Comparison of ENCODE assay signal across 17 cellular contexts in the genomic region with DNA sequence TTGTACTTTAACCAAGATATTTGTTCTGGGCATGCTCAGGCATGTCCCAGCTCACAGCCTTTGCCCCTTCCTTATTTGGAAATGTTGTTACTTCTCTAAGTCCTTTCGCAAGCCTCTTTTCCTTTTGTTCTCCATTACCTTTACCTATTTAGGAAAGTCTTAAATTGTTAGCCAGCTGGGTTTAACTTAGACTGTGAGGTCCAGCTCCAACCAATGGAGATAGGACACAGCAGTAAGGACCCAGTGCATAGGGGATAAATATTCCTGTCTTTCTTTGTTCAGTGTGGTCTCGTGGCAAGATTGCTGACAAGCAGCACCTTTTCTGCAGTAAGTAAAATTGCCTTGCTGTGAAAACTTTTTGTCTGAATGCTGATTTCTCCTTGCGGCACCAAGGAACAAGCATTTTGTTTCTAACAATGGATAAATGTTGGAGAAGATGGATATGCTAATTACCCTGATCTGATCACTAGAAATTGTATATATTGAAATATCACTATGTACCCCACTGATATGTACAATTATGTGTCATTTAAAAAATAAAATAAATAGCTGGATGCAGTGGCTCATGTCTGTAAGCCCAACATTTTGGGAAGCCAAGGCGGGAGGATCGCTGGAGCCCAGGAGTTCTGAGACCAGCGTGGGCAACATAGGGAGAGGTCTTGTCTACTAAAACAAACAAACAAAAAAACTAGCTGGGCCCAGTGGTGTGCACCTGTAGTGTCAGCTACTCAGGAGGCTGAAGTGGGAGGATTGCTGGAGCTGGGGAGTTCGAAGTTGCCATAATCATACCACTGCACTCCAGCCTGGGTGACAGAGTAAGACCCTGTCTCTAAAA. TPM values are rescaled to one million over a fixed set of nuclear protein-coding genes. Genes with fewer than 3 reads are reported as not detected.
A peak's percentile ranks its signal among the peaks of the same experiment; 100 is the strongest.
DNase-seq lines count a peak whose midpoint lies in the region; ATAC-seq, FAIRE-seq and TF ChIP-seq lines count a peak whose summit lies in the region.
"Had no signal": no experiment of that assay in that cellular context is flagged by ENCODE, and none has a peak within 500 bp of the region (broad histone marks: within the 10 kb centered on the region; RNA-seq: fewer than 3 reads in every experiment).

No MANE protein-coding gene starts in this region.

- H4K20me1 ChIP-seq in mammary epithelial cell (ENCODE audit: insufficient read depth, low read length) (no peaks in the 10 kb centered on the region), neural cell (ENCODE audit: insufficient read depth) (no peaks in the 10 kb centered on the region)

- dilution Hi-C loops in mammary epithelial cell (cut with HindIII; ENCODE audit: low sequenced_read_pairs), result no loop called here

- no peaks in the 10 kb centered on the region for H3K36me3 ChIP-seq in mammary epithelial cell (ENCODE audit: insufficient read depth, low read length)
- H3K36me3 ChIP-seq in neural cell (ENCODE audit: insufficient read depth, low read length), result no peaks in the 10 kb centered on the region
- H3K36me3 ChIP-seq in pancreas, result peaks cover 0 to 5% (median 0%) of the 10 kb centered on the region in 3 donors
- H3K36me3 ChIP-seq: adrenal gland, prostate gland had no signal

- in situ Hi-C loops in KBM-7 (cut with MboI; ENCODE audit: low pct_unique_long_range_greater_than_20kb, low sequenced_read_pairs) (no loop called here), mammary epithelial cell (cut with MboI; ENCODE audit: low sequenced_read_pairs in 2 of 2) (no loop called here)

- H2AFZ ChIP-seq in mammary epithelial cell (ENCODE audit: low read depth, low read length) (peak overlapping the region; percentile 39), neural cell (ENCODE audit: low read depth, low read length) (no peak overlapping the region)

- 97% methylated on average over 6 of the region's 7 CpGs for WGBS in mammary epithelial cell (ENCODE audit: low coverage, missing lambda C conversion rate)
- 96 to 97% methylated on average over 7 of the region's 7 CpGs for WGBS in pancreas, 2 donors

- DNase-seq in NCI-H1105 treated with DMSO at 0.1 percent for 48 hours (lab: John Stamatoyannopoulos, UW) (peak; percentile 8), NCI-H1105 (lab: John Stamatoyannopoulos, UW) (no peak), KBM-7 (peak; percentile 64), mammary epithelial cell (peak; percentile 55), pancreas (no peak)
- DNase-seq: activated CD4-positive, alpha-beta T cell treated with anti-CD3 and anti-CD28 coated beads for 1 hour; activated T-cell treated with anti-CD3 and anti-CD28 coated beads, Interleukin-2, amount 50 U/mL, for 4 hours; adrenal gland; CD4-positive, alpha-beta memory T cell; NCI-H2029 treated with DMSO at 0.1 percent for 48 hours had no signal

- TF ChIP-seq EP300 in neural cell (conservative IDR thresholded peaks at IDR 0.05; ENCODE audit: poor library complexity, severe bottlenecking), result no peak

- intact Hi-C loops in mammary epithelial cell (cut with micrococcal nuclease) (no loop called here), pancreas (cut with DNase I) (no loop called here)

- no peak for TF ChIP-seq RAD21 in neural cell (conservative IDR thresholded peaks at IDR 0.05)

- peaks cover 22% of the 10 kb centered on the region for H3K9me3 ChIP-seq in mammary epithelial cell (replicated peaks; ENCODE audit: insufficient read depth, low read length)
- H3K9me3 ChIP-seq in neural cell (ENCODE audit: low read length), result no peaks in the 10 kb centered on the region
- H3K9me3 ChIP-seq in pancreas, result no peaks in the 10 kb centered on the region
- H3K9me3 ChIP-seq: adrenal gland, prostate gland had no signal

- CTCF ChIA-PET in mammary epithelial cell (lab: Charles Lee; ENCODE audit: low non-redundant PET), result no interaction called here

- no peak for FAIRE-seq in pancreas (lab: Jason Lieb, UNC)
- FAIRE-seq: A204.1, GM12891 had no signal

- no TSS peak for BruUV-seq in mammary epithelial cell (replicated peaks; lab: Mats Ljungman, UMichigan)

- H3K4me2 ChIP-seq in mammary epithelial cell (ENCODE audit: insufficient read depth, low read depth, low read length) (no peak overlapping the region), neural cell (ENCODE audit: low read length) (no peak overlapping the region)

- H3K4me1 ChIP-seq in mammary epithelial cell (ENCODE audit: insufficient read depth, low read length) (peaks cover 1% of the 10 kb centered on the region), pancreas (peaks cover 9 to 25% (median 25%) of the 10 kb centered on the region in 3 donors)
- H3K4me1 ChIP-seq: prostate gland had no signal

- H3K4me3 ChIP-seq in mammary epithelial cell (replicated peaks in 1 of 3; ENCODE audit: insufficient read depth in 1 of 3, low read depth in 2 of 3, low read length in 3 of 3), result no peak overlapping the region
- no peak overlapping the region for H3K4me3 ChIP-seq in neural cell (ENCODE audit: low read length)
- no peak overlapping the region for H3K4me3 ChIP-seq in pancreas
- H3K4me3 ChIP-seq: adrenal gland, prostate gland had no signal

- H3F3A ChIP-seq in neural cell (ENCODE audit: insufficient read depth, low read length, poor library complexity, severe bottlenecking), result no peaks in the 10 kb centered on the region

- H3K9me2 ChIP-seq in neural cell (ENCODE audit: insufficient read depth, low read length), result no peaks in the 10 kb centered on the region

- TF ChIP-seq CTCF in mammary epithelial cell (conservative IDR thresholded peaks at IDR 0.05 in 1 of 2, IDR thresholded peaks at IDR 0.05 in 1 of 2; ENCODE audit: extremely low read depth in 1 of 2, insufficient read depth in 1 of 2, low read depth in 1 of 2, low read length in 2 of 2), result no peak
- TF ChIP-seq CTCF in neural cell (IDR thresholded peaks at IDR 0.05; ENCODE audit: poor library complexity, severe bottlenecking), result no peak
- TF ChIP-seq CTCF in pancreas (IDR thresholded peaks at IDR 0.05), result no peak

- ATAC-seq in GM18868 (IDR thresholded peaks at IDR 0.05; ENCODE audit: unreplicated experiment) (no peak), pancreas (no peak), HG03108 (IDR thresholded peaks at IDR 0.05; ENCODE audit: unreplicated experiment) (no peak)
- ATAC-seq: activated T-cell treated with anti-CD3 and anti-CD28 coated beads, Interleukin-2, amount 50 U/mL, for 4 hours had no signal

- no peaks in the 10 kb centered on the region for H3K79me2 ChIP-seq in mammary epithelial cell (ENCODE audit: insufficient read depth, low read length)
- no peaks in the 10 kb centered on the region for H3K79me2 ChIP-seq in neural cell (replicated peaks; ENCODE audit: insufficient read depth, low read length)

- peak overlapping the region; percentile 15 for H3K27ac ChIP-seq in mammary epithelial cell (ENCODE audit: insufficient read depth, low read depth, low read length)
- H3K27ac ChIP-seq in neural cell (ENCODE audit: low read length), result peak overlapping the region; percentile 44
- H3K27ac ChIP-seq in pancreas, result no peak overlapping the region
- H3K27ac ChIP-seq: adrenal gland, prostate gland, RWPE1 had no signal

- no peak overlapping the region for H3K9ac ChIP-seq in mammary epithelial cell (ENCODE audit: insufficient read depth, low read length)
- no peak overlapping the region for H3K9ac ChIP-seq in neural cell (ENCODE audit: low read length)

- H3K27me3 ChIP-seq in mammary epithelial cell (ENCODE audit: insufficient read depth, low read length) (no peaks in the 10 kb centered on the region), neural cell (ENCODE audit: insufficient read depth, low read depth, low read length) (no peaks in the 10 kb centered on the region), pancreas (no peaks in the 10 kb centered on the region)
- H3K27me3 ChIP-seq: adrenal gland had no signal

TF ChIP-seq in neural cell, 6 proteins besides CTCF, POLR2A, EP300 and RAD21:
- TF ChIP-seq SMC3 (conservative IDR thresholded peaks at IDR 0.05; ENCODE audit: poor library complexity), result no peak
- TF ChIP-seq MXI1 (conservative IDR thresholded peaks at IDR 0.05; ENCODE audit: poor library complexity, severe bottlenecking), result no peak
- TF ChIP-seq, protein P1, sequence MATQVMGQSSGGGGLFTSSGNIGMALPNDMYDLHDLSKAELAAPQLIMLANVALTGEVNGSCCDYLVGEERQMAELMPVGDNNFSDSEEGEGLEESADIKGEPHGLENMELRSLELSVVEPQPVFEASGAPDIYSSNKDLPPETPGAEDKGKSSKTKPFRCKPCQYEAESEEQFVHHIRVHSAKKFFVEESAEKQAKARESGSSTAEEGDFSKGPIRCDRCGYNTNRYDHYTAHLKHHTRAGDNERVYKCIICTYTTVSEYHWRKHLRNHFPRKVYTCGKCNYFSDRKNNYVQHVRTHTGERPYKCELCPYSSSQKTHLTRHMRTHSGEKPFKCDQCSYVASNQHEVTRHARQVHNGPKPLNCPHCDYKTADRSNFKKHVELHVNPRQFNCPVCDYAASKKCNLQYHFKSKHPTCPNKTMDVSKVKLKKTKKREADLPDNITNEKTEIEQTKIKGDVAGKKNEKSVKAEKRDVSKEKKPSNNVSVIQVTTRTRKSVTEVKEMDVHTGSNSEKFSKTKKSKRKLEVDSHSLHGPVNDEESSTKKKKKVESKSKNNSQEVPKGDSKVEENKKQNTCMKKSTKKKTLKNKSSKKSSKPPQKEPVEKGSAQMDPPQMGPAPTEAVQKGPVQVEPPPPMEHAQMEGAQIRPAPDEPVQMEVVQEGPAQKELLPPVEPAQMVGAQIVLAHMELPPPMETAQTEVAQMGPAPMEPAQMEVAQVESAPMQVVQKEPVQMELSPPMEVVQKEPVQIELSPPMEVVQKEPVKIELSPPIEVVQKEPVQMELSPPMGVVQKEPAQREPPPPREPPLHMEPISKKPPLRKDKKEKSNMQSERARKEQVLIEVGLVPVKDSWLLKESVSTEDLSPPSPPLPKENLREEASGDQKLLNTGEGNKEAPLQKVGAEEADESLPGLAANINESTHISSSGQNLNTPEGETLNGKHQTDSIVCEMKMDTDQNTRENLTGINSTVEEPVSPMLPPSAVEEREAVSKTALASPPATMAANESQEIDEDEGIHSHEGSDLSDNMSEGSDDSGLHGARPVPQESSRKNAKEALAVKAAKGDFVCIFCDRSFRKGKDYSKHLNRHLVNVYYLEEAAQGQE (IDR thresholded peaks at IDR 0.05; ENCODE audit: borderline replicate concordance), result no peak
- TF ChIP-seq TAF1 (IDR thresholded peaks at IDR 0.05; ENCODE audit: low read depth), result no peak
- no peak for TF ChIP-seq POLR2AphosphoS5 (IDR thresholded peaks at IDR 0.05)
- no peak for TF ChIP-seq EZH2 (IDR thresholded peaks at IDR 0.05; ENCODE audit: borderline replicate concordance, insufficient read depth, low read length, poor library complexity, severe bottlenecking)

RNA-seq across cellular contexts. Expression of a gene that starts 31.9 kb away (rescaled TPM):
- total RNA-seq in mammary epithelial cell (1,000 to 10,000 TPM; 2,122 to 4,396 TPM), pancreas (1,000 to 10,000 TPM; 1,217 to 1,772 (median 1,396) TPM)
- polyA plus RNA-seq in mammary epithelial cell (3,424 TPM), neural cell (540 and 597 TPM in 2 replicates), pancreas (1,000 to 10,000 TPM; 1,114 to 1,632 TPM)
- polyA minus RNA-seq in mammary epithelial cell (11,932 TPM), neural cell (209 and 346 TPM in 2 replicates)

RNA-seq across cellular contexts. Expression of a gene that starts 49.2 kb away (rescaled TPM):
- total RNA-seq in mammary epithelial cell, result under 1 TPM; 0.24 to 0.67 TPM
- polyA plus RNA-seq in mammary epithelial cell, result 0.14 TPM
- 0.26 TPM for polyA minus RNA-seq in mammary epithelial cell
- polyA plus RNA-seq in neural cell, result 6.4 and 7.7 TPM in 2 replicates
- 4.4 and 5.2 TPM in 2 replicates for polyA minus RNA-seq in neural cell
- 1 to 10 TPM in 3 of 6 donors, under 1 TPM in 3; 0.43 to 2.4 (median 0.98) TPM for total RNA-seq in pancreas
- 1 to 10 TPM; 1.2 to 1.7 TPM for polyA plus RNA-seq in pancreas
- total RNA-seq: activated T-cell treated with anti-CD3 and anti-CD28 coated beads, Interleukin-2, amount 50 U/mL, for 4 hours had no signal

Comparison
In these comparisons a context has a peak if more than half of its experiments do, and no peak if none do; other contexts are left out.
1. DNase-seq: peak in NCI-H1105 treated with DMSO at 0.1 percent for 48 hours (single experiment), KBM-7 (single experiment) and mammary epithelial cell (single experiment); none in NCI-H1105 (single experiment) and pancreas (0 of 6).
2. H3K27ac ChIP-seq: peak in mammary epithelial cell (single experiment) and neural cell (single experiment); none in pancreas (0 of 4).